ENCODE assay signal across 21 cellular contexts in genomic region chr20:42161228-42161829, GRCh38.
DNase-seq lines count a peak whose midpoint lies in the region; ATAC-seq and TF ChIP-seq lines count a peak whose summit lies in the region.
"Had no signal": no experiment of that assay in that cellular context is flagged by ENCODE, and none has a peak within 500 bp of the region (broad histone marks: within the 10 kb centered on the region; RNA-seq: fewer than 3 reads in every experiment).

No MANE protein-coding gene starts in this region.

- ATAC-seq in GM18858 (IDR thresholded peaks at IDR 0.05; ENCODE audit: unreplicated experiment) = no peak
- ATAC-seq in lower lobe of right lung = no peak
- ATAC-seq: GM12878 had no signal

- no peak overlapping the region for H4K5ac ChIP-seq in mesendoderm (ENCODE audit: low read length)

- H3K27ac ChIP-seq in mesendoderm (ENCODE audit: low read depth, low read length) (no peak overlapping the region), lower lobe of right lung (no peak overlapping the region)

- TF ChIP-seq CTCF in lower lobe of right lung (IDR thresholded peaks at IDR 0.05) = no peak

- no peak overlapping the region for H2BK15ac ChIP-seq in mesendoderm (replicated peaks; ENCODE audit: low read depth)

- no peak overlapping the region for H4K8ac ChIP-seq in mesendoderm (ENCODE audit: low read depth, low read length)

- no peaks in the 10 kb centered on the region for H3K79me1 ChIP-seq in mesendoderm (ENCODE audit: low read length)

- H3K4me2 ChIP-seq in mesendoderm (ENCODE audit: low read length) = no peak overlapping the region

- DNase-seq in NCI-H748 (lab: John Stamatoyannopoulos, UW; ENCODE audit: unreplicated experiment) (peak; percentile 18), NCI-H748 treated with DMSO at 0.1 percent for 48 hours (lab: John Stamatoyannopoulos, UW) (no peak), M059J (ENCODE audit: low read depth) (peak; percentile 6), SW480 (ENCODE audit: low spot score) (peak; percentile 21), mesendoderm (peak; percentile 22), lower lobe of right lung (no peak)
- DNase-seq in activated CD4-positive, alpha-beta T cell treated with anti-CD3 and anti-CD28 coated beads for 4 hours = no peak
- DNase-seq: CD4-positive, CD25-positive, alpha-beta regulatory T cell; COR-L47; DMS153; GF-D8; IMR-90; MG63; NCI-H1092; NCI-H2081 treated with DMSO at 0.1 percent for 48 hours; NCI-H2227 treated with DMSO at 0.1 percent for 48 hours; NCI-H510A treated with DMSO at 0.1 percent for 48 hours; OCI-M1; Right ventricle myocardium superior had no signal

- H3K4me1 ChIP-seq in mesendoderm (ENCODE audit: control insufficient read depth, low read depth, low read length) (no peaks in the 10 kb centered on the region), lower lobe of right lung (no peaks in the 10 kb centered on the region)

- no peak overlapping the region for H2BK5ac ChIP-seq in mesendoderm (ENCODE audit: low read length)

- no peak overlapping the region for H3K23ac ChIP-seq in mesendoderm (ENCODE audit: low read length)

- no CpG with 5 or more reads among the region's 14 CpGs for WGBS in mesendoderm (ENCODE audit: extremely low coverage, insufficient coverage, low lambda C conversion rate)

- H3K27me3 ChIP-seq in mesendoderm (ENCODE audit: insufficient read depth, low read length, poor library complexity) (no peaks in the 10 kb centered on the region), lower lobe of right lung (ENCODE audit: low read depth) (peaks cover 3% of the 10 kb centered on the region)
- H3K27me3 ChIP-seq: MG63 had no signal

- H3K36me3 ChIP-seq in mesendoderm (ENCODE audit: control insufficient read depth, insufficient read depth, low read length) (no peaks in the 10 kb centered on the region), lower lobe of right lung (no peaks in the 10 kb centered on the region)
- H3K36me3 ChIP-seq: MG63 had no signal

- no peak overlapping the region for H2AK5ac ChIP-seq in mesendoderm (ENCODE audit: low read length)

- H3K9me3 ChIP-seq in lower lobe of right lung = no peaks in the 10 kb centered on the region
- H3K9me3 ChIP-seq: MG63 had no signal

- no peaks in the 10 kb centered on the region for H3K79me2 ChIP-seq in mesendoderm (ENCODE audit: control insufficient read depth, insufficient read depth, low read length)

- H3K56ac ChIP-seq in mesendoderm (ENCODE audit: low read length) = no peak overlapping the region

- no peak overlapping the region for H2BK120ac ChIP-seq in mesendoderm (ENCODE audit: low read depth, low read length)

- intact Hi-C loops in lower lobe of right lung (cut with DNase I) = no loop called here

- no peak overlapping the region for H3K18ac ChIP-seq in mesendoderm (ENCODE audit: low read length)

- H3K9ac ChIP-seq in mesendoderm (ENCODE audit: low read length) = no peak overlapping the region

- H3K4me3 ChIP-seq in mesendoderm (ENCODE audit: low read length) (no peak overlapping the region), lower lobe of right lung (no peak overlapping the region)
- H3K4me3 ChIP-seq: GM12878, MG63 had no signal

- no peak overlapping the region for H3K4ac ChIP-seq in mesendoderm (ENCODE audit: low read depth, low read length)

Comparison
In these comparisons a context has a peak if more than half of its experiments do, and no peak if none do; other contexts are left out.
1. DNase-seq: peak in NCI-H748 (single experiment), M059J (single experiment), SW480 (single experiment) and mesendoderm (single experiment); none in NCI-H748 treated with DMSO at 0.1 percent for 48 hours (single experiment), activated CD4-positive, alpha-beta T cell treated with anti-CD3 and anti-CD28 coated beads for 4 hours (0 of 2) and lower lobe of right lung (single experiment).